8 cellular contexts compared by ENCODE assay signal in the genomic region with DNA sequence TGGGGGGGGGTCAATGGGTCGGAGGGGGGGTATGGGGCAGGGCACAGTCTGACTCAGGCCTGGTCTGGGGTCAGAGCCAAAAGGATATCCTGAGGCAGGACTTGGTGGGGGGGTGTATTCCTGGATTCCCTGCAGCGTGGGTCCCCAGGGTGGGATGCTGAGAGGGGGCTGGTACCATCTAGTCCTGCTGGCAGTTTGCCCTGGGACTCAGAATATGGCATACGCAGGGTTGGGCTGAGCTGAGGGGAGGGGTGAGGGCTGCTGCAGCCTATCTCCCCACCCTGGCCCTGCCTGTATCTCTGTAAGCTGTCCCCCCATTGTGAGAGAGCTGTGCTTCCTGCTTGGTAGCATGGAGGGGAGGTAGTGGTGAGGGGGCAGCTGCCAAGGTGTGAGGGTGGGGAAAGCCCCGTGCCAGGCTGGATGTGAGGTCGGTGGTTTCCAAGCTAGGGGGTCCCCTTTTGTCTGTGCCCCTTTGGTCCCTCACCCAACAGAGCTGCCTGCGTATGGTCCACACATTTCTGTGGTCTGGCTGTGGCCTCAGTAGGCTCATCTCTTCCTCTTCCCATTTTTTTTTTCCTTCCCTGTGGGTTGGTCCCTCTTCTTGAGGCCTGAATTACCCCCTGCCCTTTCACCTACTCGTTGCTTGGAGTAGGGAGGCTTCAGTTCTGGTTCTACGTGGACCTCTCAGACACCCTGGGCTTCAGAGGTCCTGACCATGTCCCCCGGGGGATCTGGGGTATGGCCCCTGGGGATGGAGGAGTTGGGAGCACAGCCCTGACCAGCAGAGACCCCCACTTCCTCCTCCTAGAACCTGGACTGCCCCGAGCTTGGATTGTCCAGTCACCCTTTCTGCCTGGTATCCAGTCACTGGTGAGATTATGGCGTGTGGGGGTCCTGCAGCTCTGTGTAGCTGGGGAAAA. TPM values are rescaled to one million over a fixed set of nuclear protein-coding genes. Genes with fewer than 3 reads are reported as not detected.
DNase-seq lines count a peak whose midpoint lies in the region; ATAC-seq and TF ChIP-seq lines count a peak whose summit lies in the region.

No MANE protein-coding gene starts in this region.

- peaks cover 0 to 3% of the 10 kb centered on the region in 2 experiments for H3K36me3 ChIP-seq in SK-N-SH (replicated peaks in 1 of 2; ENCODE audit: control insufficient read depth in 1 of 2, insufficient read depth in 2 of 2, low read length in 1 of 2)

- peak overlapping the region; percentile 95 for H3K4me2 ChIP-seq in SK-N-SH

- H3K9me3 ChIP-seq in SK-N-SH, result no peaks in the 10 kb centered on the region

- peaks cover 100% of the 10 kb centered on the region for H3K79me2 ChIP-seq in SK-N-SH (ENCODE audit: insufficient read depth)

- TF ChIP-seq CTCF in SK-N-SH (IDR thresholded peaks at IDR 0.05), result no peak

- peak in 1 of 2 experiments; percentile 34; a peak in 1 of 4 replicates for TF ChIP-seq EP300 in SK-N-SH (IDR thresholded peaks at IDR 0.05; ENCODE audit: borderline replicate concordance in 1 of 2, low read depth in 1 of 2, low read length in 1 of 2)

- peaks cover 77% of the 10 kb centered on the region for H4K20me1 ChIP-seq in SK-N-SH (ENCODE audit: insufficient read depth)

- H3K9ac ChIP-seq in SK-N-SH, result peak overlapping the region; percentile 97; the same call in 1 of the 2 replicates

- CTCF ChIA-PET in SK-N-SH (lab: Yijun Ruan, JAX), result interaction anchor here (16.5 to 57.6 kb wide), 2 partner anchors 19 to 26 kb away, joined by 171 to 1706 read pairs; a partner anchor contains a TSS

- no peak for ATAC-seq in SK-N-SH treated with all-trans-retinoic acid at 6 μM for 48 hours
- no peak for ATAC-seq in GM21515 (IDR thresholded peaks at IDR 0.05; ENCODE audit: unreplicated experiment)
- ATAC-seq in HG02571 (IDR thresholded peaks at IDR 0.05; ENCODE audit: unreplicated experiment), result no peak

- H3K27ac ChIP-seq in SK-N-SH (ENCODE audit: low read depth in 2 of 2, low read length in 1 of 2), result peak overlapping the region; percentile 91 to 96; a peak in 3 of 4 replicates

- DNase-seq in SK-N-SH (no peak), germinal center (ENCODE audit: low spot score) (peak; percentile 61), NCI-H345 treated with DMSO at 0.1 percent for 48 hours (lab: John Stamatoyannopoulos, UW; ENCODE audit: unreplicated experiment) (no peak)
- peak; percentile 70 for DNase-seq in activated T-cell treated with anti-CD3 and anti-CD28 coated beads, Interleukin-2, amount 50 U/mL, for 1 hour
- peak; percentile 63 for DNase-seq in stimulated activated CD8-positive, alpha-beta memory T cell treated with anti-CD3 and anti-CD28 coated beads, Interleukin-12 subunit alpha, Interleukin-12 subunit beta, amount 100 ng/mL, for 1 hour (ENCODE audit: low read depth)

- H3K27me3 ChIP-seq in SK-N-SH (ENCODE audit: insufficient read depth), result no peaks in the 10 kb centered on the region

- peaks cover 22% of the 10 kb centered on the region for H3F3A ChIP-seq in SK-N-SH (replicated peaks; ENCODE audit: insufficient read depth)

- H3K4me3 ChIP-seq in SK-N-SH (ENCODE audit: low read depth in 2 of 2, low read length in 1 of 2), result peak overlapping the region in 1 of 2 experiments; percentile 12; a peak in 1 of 4 replicates

- POLR2A ChIA-PET in SK-N-SH (lab: Yijun Ruan, JAX), result interaction anchor here (0.6 kb wide), 1 partner anchor 19 kb away, joined by 3 read pairs; no protein-coding TSS in a partner anchor

- 58% methylated on average over 9 of the region's 11 CpGs for WGBS in SK-N-SH (ENCODE audit: low lambda C conversion rate)

- no peaks in the 10 kb centered on the region for H3K9me2 ChIP-seq in SK-N-SH

- peaks cover 75 to 90% of the 10 kb centered on the region in 2 experiments for H3K4me1 ChIP-seq in SK-N-SH (ENCODE audit: control insufficient read depth in 1 of 2, insufficient read depth in 2 of 2, low read depth in 1 of 2, low read length in 1 of 2)

- no peak overlapping the region for H2AFZ ChIP-seq in SK-N-SH (ENCODE audit: low read depth)

- TF ChIP-seq RAD21 in SK-N-SH (IDR thresholded peaks at IDR 0.05; ENCODE audit: low read length), result no peak

TF ChIP-seq in SK-N-SH, 30 proteins besides CTCF, POLR2A, EP300 and RAD21:
- TF ChIP-seq FOXJ3 (CRISPR knock-in tag; IDR thresholded peaks at IDR 0.05) (no peak), TCF12 (IDR thresholded peaks at IDR 0.05) (peak; percentile 59), ELF1 (IDR thresholded peaks at IDR 0.05) (no peak), SMC3 (IDR thresholded peaks at IDR 0.05; ENCODE audit: low read depth, low read length) (no peak), YY1 (IDR thresholded peaks at IDR 0.05; ENCODE audit: low read depth) (no peak), RXRA (IDR thresholded peaks at IDR 0.05; ENCODE audit: borderline replicate concordance, low read depth) (peak; percentile 68; the same call in 1 of the 2 replicates), NFIC (IDR thresholded peaks at IDR 0.05; ENCODE audit: borderline replicate concordance) (peak; percentile 85), SIN3A (IDR thresholded peaks at IDR 0.05; ENCODE audit: borderline replicate concordance, low read depth, low read length) (peak; percentile 18; the same call in 1 of the 2 replicates), FOSL2 (IDR thresholded peaks at IDR 0.05; ENCODE audit: borderline replicate concordance, low read depth) (peak; percentile 29; the same call in 1 of the 2 replicates)
- TF ChIP-seq, protein P1, sequence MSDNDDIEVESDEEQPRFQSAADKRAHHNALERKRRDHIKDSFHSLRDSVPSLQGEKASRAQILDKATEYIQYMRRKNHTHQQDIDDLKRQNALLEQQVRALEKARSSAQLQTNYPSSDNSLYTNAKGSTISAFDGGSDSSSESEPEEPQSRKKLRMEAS (IDR thresholded peaks at IDR 0.05; ENCODE audit: low read depth), result 0 out of 2 replicates have a peak, but pooled peaks have one; percentile 46
- TF ChIP-seq, protein P2, sequence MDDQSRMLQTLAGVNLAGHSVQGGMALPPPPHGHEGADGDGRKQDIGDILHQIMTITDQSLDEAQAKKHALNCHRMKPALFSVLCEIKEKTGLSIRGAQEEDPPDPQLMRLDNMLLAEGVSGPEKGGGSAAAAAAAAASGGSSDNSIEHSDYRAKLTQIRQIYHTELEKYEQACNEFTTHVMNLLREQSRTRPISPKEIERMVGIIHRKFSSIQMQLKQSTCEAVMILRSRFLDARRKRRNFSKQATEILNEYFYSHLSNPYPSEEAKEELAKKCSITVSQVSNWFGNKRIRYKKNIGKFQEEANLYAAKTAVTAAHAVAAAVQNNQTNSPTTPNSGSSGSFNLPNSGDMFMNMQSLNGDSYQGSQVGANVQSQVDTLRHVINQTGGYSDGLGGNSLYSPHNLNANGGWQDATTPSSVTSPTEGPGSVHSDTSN (IDR thresholded peaks at IDR 0.05), result 0 out of 2 replicates have a peak, but pooled peaks have one; percentile 6

TF ChIP-seq in SK-N-SH treated with all-trans-retinoic acid at 6 μM for 48 hours, 23 proteins besides CTCF, POLR2A, EP300 and RAD21:
- TF ChIP-seq, protein P3, sequence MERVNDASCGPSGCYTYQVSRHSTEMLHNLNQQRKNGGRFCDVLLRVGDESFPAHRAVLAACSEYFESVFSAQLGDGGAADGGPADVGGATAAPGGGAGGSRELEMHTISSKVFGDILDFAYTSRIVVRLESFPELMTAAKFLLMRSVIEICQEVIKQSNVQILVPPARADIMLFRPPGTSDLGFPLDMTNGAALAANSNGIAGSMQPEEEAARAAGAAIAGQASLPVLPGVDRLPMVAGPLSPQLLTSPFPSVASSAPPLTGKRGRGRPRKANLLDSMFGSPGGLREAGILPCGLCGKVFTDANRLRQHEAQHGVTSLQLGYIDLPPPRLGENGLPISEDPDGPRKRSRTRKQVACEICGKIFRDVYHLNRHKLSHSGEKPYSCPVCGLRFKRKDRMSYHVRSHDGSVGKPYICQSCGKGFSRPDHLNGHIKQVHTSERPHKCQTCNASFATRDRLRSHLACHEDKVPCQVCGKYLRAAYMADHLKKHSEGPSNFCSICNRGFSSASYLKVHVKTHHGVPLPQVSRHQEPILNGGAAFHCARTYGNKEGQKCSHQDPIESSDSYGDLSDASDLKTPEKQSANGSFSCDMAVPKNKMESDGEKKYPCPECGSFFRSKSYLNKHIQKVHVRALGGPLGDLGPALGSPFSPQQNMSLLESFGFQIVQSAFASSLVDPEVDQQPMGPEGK (CRISPR knock-in tag; IDR thresholded peaks at IDR 0.05; ENCODE audit: borderline replicate concordance), result no peak
- no peak for TF ChIP-seq ZC3H10 (CRISPR knock-in tag; IDR thresholded peaks at IDR 0.05)
- TF ChIP-seq ZNF565 (CRISPR knock-in tag; conservative IDR thresholded peaks at IDR 0.05; ENCODE audit: low read depth), result no peak
- no peak for TF ChIP-seq RARB (CRISPR knock-in tag; IDR thresholded peaks at IDR 0.05)
- TF ChIP-seq, protein P4, sequence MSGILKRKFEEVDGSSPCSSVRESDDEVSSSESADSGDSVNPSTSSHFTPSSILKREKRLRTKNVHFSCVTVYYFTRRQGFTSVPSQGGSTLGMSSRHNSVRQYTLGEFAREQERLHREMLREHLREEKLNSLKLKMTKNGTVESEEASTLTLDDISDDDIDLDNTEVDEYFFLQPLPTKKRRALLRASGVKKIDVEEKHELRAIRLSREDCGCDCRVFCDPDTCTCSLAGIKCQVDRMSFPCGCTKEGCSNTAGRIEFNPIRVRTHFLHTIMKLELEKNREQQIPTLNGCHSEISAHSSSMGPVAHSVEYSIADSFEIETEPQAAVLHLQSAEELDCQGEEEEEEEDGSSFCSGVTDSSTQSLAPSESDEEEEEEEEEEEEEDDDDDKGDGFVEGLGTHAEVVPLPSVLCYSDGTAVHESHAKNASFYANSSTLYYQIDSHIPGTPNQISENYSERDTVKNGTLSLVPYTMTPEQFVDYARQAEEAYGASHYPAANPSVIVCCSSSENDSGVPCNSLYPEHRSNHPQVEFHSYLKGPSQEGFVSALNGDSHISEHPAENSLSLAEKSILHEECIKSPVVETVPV (CRISPR knock-in tag; IDR thresholded peaks at IDR 0.05), result no peak
- TF ChIP-seq TOX (CRISPR knock-in tag; IDR thresholded peaks at IDR 0.05; ENCODE audit: borderline replicate concordance), result no peak
- no peak for TF ChIP-seq PPARA (CRISPR knock-in tag; IDR thresholded peaks at IDR 0.05; ENCODE audit: borderline replicate concordance)
- TF ChIP-seq BACH2 (CRISPR knock-in tag; IDR thresholded peaks at IDR 0.05; ENCODE audit: borderline replicate concordance), result no peak

RNA-seq across cellular contexts. Expression of a gene that starts 15.0 kb away (rescaled TPM):
- polyA plus RNA-seq in SK-N-SH (2012; rRNA removed), result 8.9 and 13.3 TPM in 2 replicates
- 6.9 and 9.6 TPM in 2 replicates for polyA plus RNA-seq in SK-N-SH (2012; cell fraction: cytosol; rRNA removed)
- 13.2 and 15.0 TPM in 2 replicates for polyA plus RNA-seq in SK-N-SH (2012; cell fraction: nucleus; rRNA removed)

RNA-seq across cellular contexts. Expression of a gene that starts 36.3 kb away (rescaled TPM):
- 12.7 and 12.8 TPM in 2 replicates for polyA plus RNA-seq in SK-N-SH (2012; rRNA removed)
- polyA plus RNA-seq in SK-N-SH (2012; cell fraction: cytosol; rRNA removed), result 15.2 and 16.8 TPM in 2 replicates
- polyA plus RNA-seq in SK-N-SH (2012; cell fraction: nucleus; rRNA removed), result 8.3 and 11.7 TPM in 2 replicates

RNA-seq across cellular contexts. Expression of a gene that starts 40.5 kb away (rescaled TPM):
- polyA plus RNA-seq in SK-N-SH (2012; rRNA removed), result not detected in 2 replicates
- polyA plus RNA-seq in SK-N-SH (2012; cell fraction: cytosol; rRNA removed), result not detected in 2 replicates
- polyA plus RNA-seq in SK-N-SH (2012; cell fraction: nucleus; rRNA removed), result not detected in 2 replicates

Comparison
In these comparisons a context has a peak if more than half of its experiments do, and no peak if none do; other contexts are left out.
1. DNase-seq: peak in activated T-cell treated with anti-CD3 and anti-CD28 coated beads, Interleukin-2, amount 50 U/mL, for 1 hour (single experiment), germinal center (single experiment) and stimulated activated CD8-positive, alpha-beta memory T cell treated with anti-CD3 and anti-CD28 coated beads, Interleukin-12 subunit alpha, Interleukin-12 subunit beta, amount 100 ng/mL, for 1 hour (single experiment); none in SK-N-SH (single experiment) and NCI-H345 treated with DMSO at 0.1 percent for 48 hours (single experiment).